1 cellular context compared by ENCODE assay signal in the genomic region with DNA sequence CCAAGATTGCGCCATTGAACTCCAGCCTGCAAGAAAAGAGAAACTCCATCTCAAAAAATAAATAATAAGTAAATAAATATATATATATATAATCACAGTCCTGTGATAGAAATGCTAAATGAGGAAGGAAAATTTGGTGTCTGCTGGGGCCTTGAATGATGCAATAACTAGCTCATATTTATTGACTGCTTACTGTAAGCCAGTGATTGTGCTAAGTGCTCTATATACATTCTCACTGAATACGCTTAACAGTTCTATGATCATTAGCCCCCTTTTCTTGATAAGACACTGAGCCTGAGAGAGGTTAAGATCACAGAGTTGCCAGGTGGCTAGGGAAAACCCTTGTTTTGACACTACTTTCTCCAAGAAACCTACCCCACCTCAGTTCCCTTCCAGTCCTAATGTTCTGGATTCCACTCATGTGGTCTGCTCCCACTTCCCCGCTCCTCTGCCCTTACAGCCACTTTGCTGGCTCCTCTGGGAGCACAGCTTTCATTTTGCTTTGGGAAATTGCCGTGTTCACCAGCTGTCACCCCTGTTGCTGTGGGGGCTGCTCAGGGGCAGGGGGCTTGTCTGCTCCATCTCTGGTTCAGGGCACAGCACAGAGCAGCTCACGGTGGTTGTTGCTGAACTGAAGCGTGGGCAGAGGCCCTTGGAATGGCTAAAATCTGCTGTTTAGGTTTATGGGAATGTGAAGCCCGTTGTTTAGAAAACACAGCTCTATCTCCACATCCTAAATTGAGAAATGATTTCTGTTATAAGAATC.
TF ChIP-seq lines count a peak whose summit lies in the region.

No MANE protein-coding gene starts in this region.

TF ChIP-seq in GM12878, 131 proteins besides CTCF, POLR2A, EP300 and RAD21:
- TF ChIP-seq FOXK2 (IDR thresholded peaks at IDR 0.05): no peak
- TF ChIP-seq, protein P1, sequence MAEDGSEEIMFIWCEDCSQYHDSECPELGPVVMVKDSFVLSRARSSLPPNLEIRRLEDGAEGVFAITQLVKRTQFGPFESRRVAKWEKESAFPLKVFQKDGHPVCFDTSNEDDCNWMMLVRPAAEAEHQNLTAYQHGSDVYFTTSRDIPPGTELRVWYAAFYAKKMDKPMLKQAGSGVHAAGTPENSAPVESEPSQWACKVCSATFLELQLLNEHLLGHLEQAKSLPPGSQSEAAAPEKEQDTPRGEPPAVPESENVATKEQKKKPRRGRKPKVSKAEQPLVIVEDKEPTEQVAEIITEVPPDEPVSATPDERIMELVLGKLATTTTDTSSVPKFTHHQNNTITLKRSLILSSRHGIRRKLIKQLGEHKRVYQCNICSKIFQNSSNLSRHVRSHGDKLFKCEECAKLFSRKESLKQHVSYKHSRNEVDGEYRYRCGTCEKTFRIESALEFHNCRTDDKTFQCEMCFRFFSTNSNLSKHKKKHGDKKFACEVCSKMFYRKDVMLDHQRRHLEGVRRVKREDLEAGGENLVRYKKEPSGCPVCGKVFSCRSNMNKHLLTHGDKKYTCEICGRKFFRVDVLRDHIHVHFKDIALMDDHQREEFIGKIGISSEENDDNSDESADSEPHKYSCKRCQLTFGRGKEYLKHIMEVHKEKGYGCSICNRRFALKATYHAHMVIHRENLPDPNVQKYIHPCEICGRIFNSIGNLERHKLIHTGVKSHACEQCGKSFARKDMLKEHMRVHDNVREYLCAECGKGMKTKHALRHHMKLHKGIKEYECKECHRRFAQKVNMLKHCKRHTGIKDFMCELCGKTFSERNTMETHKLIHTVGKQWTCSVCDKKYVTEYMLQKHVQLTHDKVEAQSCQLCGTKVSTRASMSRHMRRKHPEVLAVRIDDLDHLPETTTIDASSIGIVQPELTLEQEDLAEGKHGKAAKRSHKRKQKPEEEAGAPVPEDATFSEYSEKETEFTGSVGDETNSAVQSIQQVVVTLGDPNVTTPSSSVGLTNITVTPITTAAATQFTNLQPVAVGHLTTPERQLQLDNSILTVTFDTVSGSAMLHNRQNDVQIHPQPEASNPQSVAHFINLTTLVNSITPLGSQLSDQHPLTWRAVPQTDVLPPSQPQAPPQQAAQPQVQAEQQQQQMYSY (CRISPR knock-in tag; IDR thresholded peaks at IDR 0.05): no peak
- TF ChIP-seq, protein P2, sequence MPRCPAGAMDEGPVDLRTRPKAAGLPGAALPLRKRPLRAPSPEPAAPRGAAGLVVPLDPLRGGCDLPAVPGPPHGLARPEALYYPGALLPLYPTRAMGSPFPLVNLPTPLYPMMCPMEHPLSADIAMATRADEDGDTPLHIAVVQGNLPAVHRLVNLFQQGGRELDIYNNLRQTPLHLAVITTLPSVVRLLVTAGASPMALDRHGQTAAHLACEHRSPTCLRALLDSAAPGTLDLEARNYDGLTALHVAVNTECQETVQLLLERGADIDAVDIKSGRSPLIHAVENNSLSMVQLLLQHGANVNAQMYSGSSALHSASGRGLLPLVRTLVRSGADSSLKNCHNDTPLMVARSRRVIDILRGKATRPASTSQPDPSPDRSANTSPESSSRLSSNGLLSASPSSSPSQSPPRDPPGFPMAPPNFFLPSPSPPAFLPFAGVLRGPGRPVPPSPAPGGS (IDR thresholded peaks at IDR 0.05; ENCODE audit: borderline replicate concordance, insufficient read depth, low read depth, low read length, poor library complexity, severe bottlenecking): peak; percentile 31
- TF ChIP-seq, protein P3, sequence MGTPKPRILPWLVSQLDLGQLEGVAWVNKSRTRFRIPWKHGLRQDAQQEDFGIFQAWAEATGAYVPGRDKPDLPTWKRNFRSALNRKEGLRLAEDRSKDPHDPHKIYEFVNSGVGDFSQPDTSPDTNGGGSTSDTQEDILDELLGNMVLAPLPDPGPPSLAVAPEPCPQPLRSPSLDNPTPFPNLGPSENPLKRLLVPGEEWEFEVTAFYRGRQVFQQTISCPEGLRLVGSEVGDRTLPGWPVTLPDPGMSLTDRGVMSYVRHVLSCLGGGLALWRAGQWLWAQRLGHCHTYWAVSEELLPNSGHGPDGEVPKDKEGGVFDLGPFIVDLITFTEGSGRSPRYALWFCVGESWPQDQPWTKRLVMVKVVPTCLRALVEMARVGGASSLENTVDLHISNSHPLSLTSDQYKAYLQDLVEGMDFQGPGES (IDR thresholded peaks at IDR 0.05): no peak
